In genomic region chrX:129982300-129983246, GRCh38 we compare ENCODE assay signal across 8 cellular contexts. TPM values are rescaled to one million over a fixed set of nuclear protein-coding genes. Genes with fewer than 3 reads are reported as not detected.
DNase-seq lines count a peak whose midpoint lies in the region; ATAC-seq lines count a peak whose summit lies in the region.

Gene BCORL1 (plus strand): TSS chrX:129982635. CDS start chrX:130005232, 22,597 bp downstream.

- POLR2A ChIA-PET in activated CD4-positive, alpha-beta T cell treated with anti-CD3 and anti-CD28 coated beads, Interleukin-2, amount 10 ng/mL, durations not matched to agents 7 days and 5 days (lab: Charles Lee), result no interaction called here

- no peaks in the 10 kb centered on the region for H3K36me3 Mint-ChIP-seq in activated CD4-positive, alpha-beta T cell treated with anti-CD3 and anti-CD28 coated beads, Interleukin-2, amount 10 ng/mL, durations not matched to agents 7 days and 5 days (ENCODE audit: low read depth)

- H3K27ac Mint-ChIP-seq in activated CD4-positive, alpha-beta T cell treated with anti-CD3 and anti-CD28 coated beads, Interleukin-2, amount 10 ng/mL, durations not matched to agents 7 days and 5 days, result peak within 1 kb of the TSS; percentile 78

- DNase-seq in CD1c-positive myeloid dendritic cell (ENCODE audit: extremely low spot score), result peak; percentile 87
- DNase-seq in NCI-H524 treated with DMSO at 0.1 percent for 48 hours (lab: John Stamatoyannopoulos, UW), result peak; percentile 82
- DNase-seq in activated CD4-positive, alpha-beta T cell treated with anti-CD3 and anti-CD28 coated beads, Interleukin-2, amount 10 ng/mL, durations not matched to agents 7 days and 5 days, result peak; percentile 87
- DNase-seq in cortex of kidney (lab: John Stamatoyannopoulos, UW), result peak; percentile 16
- peak; percentile 88 for DNase-seq in left lobe of liver (ENCODE audit: low spot score)
- DNase-seq in stimulated activated CD4-positive, alpha-beta T cell treated with anti-CD3 and anti-CD28 coated beads, Interleukin-2, amount 100 ng/mL, for 48 hours, result peak; percentile 66 to 69

- H3K4me3 Mint-ChIP-seq in activated CD4-positive, alpha-beta T cell treated with anti-CD3 and anti-CD28 coated beads, Interleukin-2, amount 10 ng/mL, durations not matched to agents 7 days and 5 days, result no peak within 1 kb of the TSS

- no peaks in the 10 kb centered on the region for H3K9me3 Mint-ChIP-seq in activated CD4-positive, alpha-beta T cell treated with anti-CD3 and anti-CD28 coated beads, Interleukin-2, amount 10 ng/mL, durations not matched to agents 7 days and 5 days

- CTCF ChIA-PET in activated CD4-positive, alpha-beta T cell treated with anti-CD3 and anti-CD28 coated beads, Interleukin-2, amount 10 ng/mL, durations not matched to agents 7 days and 5 days (lab: Charles Lee), result interaction anchor here (0.7 kb wide), 3 partner anchors 122 to 211 kb away, joined by 3 to 4 read pairs (median 4); no protein-coding TSS in a partner anchor

- peaks cover 22% of the 10 kb centered on the region for H3K4me1 Mint-ChIP-seq in activated CD4-positive, alpha-beta T cell treated with anti-CD3 and anti-CD28 coated beads, Interleukin-2, amount 10 ng/mL, durations not matched to agents 7 days and 5 days

- peak; percentile 84 for ATAC-seq in GM19372 (IDR thresholded peaks at IDR 0.05; ENCODE audit: low read depth, unreplicated experiment)
- peak; percentile 95 for ATAC-seq in HG03469 (IDR thresholded peaks at IDR 0.05; ENCODE audit: unreplicated experiment)
- peak; percentile 87 for ATAC-seq in left lobe of liver

- H3K27me3 Mint-ChIP-seq in activated CD4-positive, alpha-beta T cell treated with anti-CD3 and anti-CD28 coated beads, Interleukin-2, amount 10 ng/mL, durations not matched to agents 7 days and 5 days, result peaks cover 14% of the 10 kb centered on the region

RNA-seq across cellular contexts. Expression of gene BCORL1, which starts in this region (rescaled TPM):
- total RNA-seq in activated CD4-positive, alpha-beta T cell treated with anti-CD3 and anti-CD28 coated beads, Interleukin-2, amount 10 ng/mL, durations not matched to agents 7 days and 5 days, result 1 to 10 TPM; 4.0 to 4.5 TPM
- total RNA-seq in left lobe of liver, result 8.1 TPM

Comparison
In these comparisons a context has a peak if more than half of its experiments do, and no peak if none do; other contexts are left out.
1. Peak in every context shown above with its lines: DNase-seq and ATAC-seq.
2. DNase-seq: peak in every context shown above with its lines; median percentile 88 in left lobe of liver; 87 in CD1c-positive myeloid dendritic cell; 87 in activated CD4-positive, alpha-beta T cell treated with anti-CD3 and anti-CD28 coated beads, Interleukin-2, amount 10 ng/mL, durations not matched to agents 7 days and 5 days; 82 in NCI-H524 treated with DMSO at 0.1 percent for 48 hours; 68 in stimulated activated CD4-positive, alpha-beta T cell treated with anti-CD3 and anti-CD28 coated beads, Interleukin-2, amount 100 ng/mL, for 48 hours; 16 in cortex of kidney.